In the genomic region with DNA sequence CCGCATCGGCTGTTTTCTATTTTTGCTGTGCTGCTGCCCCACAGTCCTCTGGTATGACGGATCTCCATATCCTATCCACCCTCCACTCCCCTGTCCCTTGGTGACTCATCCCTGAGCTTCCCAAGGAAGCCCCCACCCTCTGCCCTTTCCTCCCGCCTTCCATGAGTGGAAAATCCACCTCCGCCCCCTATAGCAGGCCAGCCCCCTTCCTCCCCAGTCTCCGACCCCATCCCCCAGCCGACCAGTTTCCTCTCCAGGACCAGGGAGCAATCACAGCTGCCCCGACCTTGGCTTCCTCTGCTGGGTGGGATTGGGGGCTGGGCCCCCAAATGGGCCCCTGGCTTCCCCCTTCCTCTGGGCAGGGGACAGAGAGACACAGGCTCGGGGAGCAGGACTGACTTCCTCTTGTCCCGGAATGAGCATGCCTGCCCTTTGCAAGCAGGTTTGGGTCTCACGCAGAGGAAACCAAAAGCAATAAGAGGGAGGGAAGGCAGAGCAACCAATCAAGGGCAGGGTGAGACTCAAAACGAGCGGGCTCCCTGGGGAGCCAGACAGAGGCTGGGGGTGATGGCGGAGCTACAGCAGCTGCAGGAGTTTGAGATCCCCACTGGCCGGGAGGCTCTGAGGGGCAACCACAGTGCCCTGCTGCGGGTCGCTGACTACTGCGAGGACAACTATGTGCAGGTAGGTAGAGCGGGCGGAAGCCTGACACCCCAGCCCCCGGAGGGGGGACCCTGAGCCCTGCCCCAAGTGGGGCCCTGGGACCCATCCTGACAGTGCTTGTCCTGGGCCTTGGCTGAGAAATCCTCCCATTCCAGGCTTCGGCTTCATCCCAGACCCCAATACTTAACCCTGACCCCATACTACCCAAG, we compare ENCODE assay signal across 9 cellular contexts. TPM values are rescaled to one million over a fixed set of nuclear protein-coding genes. Genes with fewer than 3 reads are reported as not detected.
DNase-seq lines count a peak whose midpoint lies in the region; ATAC-seq, FAIRE-seq and TF ChIP-seq lines count a peak whose summit lies in the region.
"Had no signal": no experiment of that assay in that cellular context is flagged by ENCODE, and none has a peak within 500 bp of the region (broad histone marks: within the 10 kb centered on the region; RNA-seq: fewer than 3 reads in every experiment).

A gene with protein sequence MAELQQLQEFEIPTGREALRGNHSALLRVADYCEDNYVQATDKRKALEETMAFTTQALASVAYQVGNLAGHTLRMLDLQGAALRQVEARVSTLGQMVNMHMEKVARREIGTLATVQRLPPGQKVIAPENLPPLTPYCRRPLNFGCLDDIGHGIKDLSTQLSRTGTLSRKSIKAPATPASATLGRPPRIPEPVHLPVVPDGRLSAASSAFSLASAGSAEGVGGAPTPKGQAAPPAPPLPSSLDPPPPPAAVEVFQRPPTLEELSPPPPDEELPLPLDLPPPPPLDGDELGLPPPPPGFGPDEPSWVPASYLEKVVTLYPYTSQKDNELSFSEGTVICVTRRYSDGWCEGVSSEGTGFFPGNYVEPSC (plus strand): TSS at position 550 of the 872 bp plus-strand sequence. CDS start 18 bp downstream, at position 568.
A gene (minus strand): TSS at position 417 of the 872 bp plus-strand sequence. CDS start 3,152 bp downstream, outside the sequence.

- H3K36me3 ChIP-seq in endothelial cell of umbilical vein (ENCODE audit: control insufficient read depth in 2 of 2, extremely low read depth in 1 of 2, insufficient read depth in 2 of 2, low read length in 2 of 2) (no peaks in the 10 kb centered on the region), ovary (no peaks in the 10 kb centered on the region)

- no peaks in the 10 kb centered on the region for H4K20me1 ChIP-seq in endothelial cell of umbilical vein (replicated peaks; ENCODE audit: control insufficient read depth, extremely low read depth, insufficient read depth, low read length)

- POLR2A ChIA-PET in endothelial cell of umbilical vein (lab: Charles Lee), result interaction anchor here (0.6 kb wide), 1 partner anchor 93 kb away, joined by 6 read pairs; no protein-coding TSS in a partner anchor

- H3K27ac ChIP-seq in endothelial cell of umbilical vein (ENCODE audit: insufficient read depth, low read depth, low read length), result peak within 1 kb of the TSS; percentile 73
- peak within 1 kb of the TSS; percentile 19 to 32 for H3K27ac ChIP-seq in ovary

- H3K4me1 ChIP-seq in endothelial cell of umbilical vein (ENCODE audit: control insufficient read depth, extremely low read depth, insufficient read depth, low read length) (peaks cover 62% of the 10 kb centered on the region), ovary (ENCODE audit: insufficient read depth) (peaks cover 5% of the 10 kb centered on the region)

- CTCF ChIA-PET in endothelial cell of umbilical vein (lab: Charles Lee), result interaction anchor here (0.7 to 3.1 kb wide), 9 partner anchors 12 to 20 kb away, joined by 3 to 14 read pairs (median 8); no protein-coding TSS in a partner anchor

- 18 to 24% (median 19%) methylated on average over 22 of the region's 22 CpGs for WGBS in ovary, 3 donors

- DNase-seq in AG08396 (ENCODE audit: low spot score), result peak; percentile 37
- DNase-seq in activated CD4-positive, alpha-beta T cell treated with anti-CD3 and anti-CD28 coated beads for 24 hours (ENCODE audit: low read depth in 2 of 2), result peak; percentile 46 to 57
- DNase-seq in endothelial cell of umbilical vein (ENCODE audit: low read depth, low spot score), result peak; percentile 87
- DNase-seq in ovary, result peak in 4 of 5 donors; percentile 39 to 52 (median 46)
- DNase-seq in D721Med (ENCODE audit: insufficient read length, low spot score), result no peak

- H3K4me2 ChIP-seq in endothelial cell of umbilical vein (ENCODE audit: insufficient read depth, low read length), result peak within 1 kb of the TSS; percentile 88

- no peaks in the 10 kb centered on the region for H3K27me3 ChIP-seq in endothelial cell of umbilical vein (ENCODE audit: control insufficient read depth in 2 of 2, insufficient read depth in 2 of 2, low read length in 2 of 2)
- no peaks in the 10 kb centered on the region for H3K27me3 ChIP-seq in ovary

- H3K9ac ChIP-seq in endothelial cell of umbilical vein (replicated peaks; ENCODE audit: extremely low read depth, insufficient read depth, low read length), result peak within 1 kb of the TSS; percentile 54

- H3K79me2 ChIP-seq in endothelial cell of umbilical vein (ENCODE audit: control insufficient read depth, insufficient read depth, low read length), result peaks cover 44% of the 10 kb centered on the region

- TF ChIP-seq POLR2A in endothelial cell of umbilical vein (IDR thresholded peaks at IDR 0.05; ENCODE audit: low read depth, low read length), result peak; percentile 64
- no peak for TF ChIP-seq POLR2A in ovary (IDR thresholded peaks at IDR 0.05)

- dilution Hi-C loops in endothelial cell of umbilical vein (cut with MboI; ENCODE audit: extremely low pct_ligation_motif_present, low sequenced_read_pairs), result no loop called here

- no peaks in the 10 kb centered on the region for H3K9me1 ChIP-seq in endothelial cell of umbilical vein (replicated peaks; ENCODE audit: control insufficient read depth, extremely low read depth, insufficient read depth, low read length)

- intact Hi-C loops in endothelial cell of umbilical vein (cut with micrococcal nuclease), result loop anchor here (1.0 kb wide), 2 partner anchors 9 to 18 kb away; no protein-coding TSS in a partner anchor
- intact Hi-C loops in ovary (cut with DNase I), result no loop called here

- TSS peak; percentile 43 for BruUV-seq in endothelial cell of umbilical vein (replicated peaks; lab: Mats Ljungman, UMichigan)

- H2AFZ ChIP-seq in endothelial cell of umbilical vein (ENCODE audit: low read depth, low read length), result peak within 1 kb of the TSS; percentile 43

- H3K4me3 ChIP-seq in endothelial cell of umbilical vein (replicated peaks in 1 of 3; ENCODE audit: insufficient read depth in 1 of 3, low read depth in 1 of 3, low read length in 3 of 3), result peak within 1 kb of the TSS; percentile 47 to 74 (median 59)
- H3K4me3 ChIP-seq in ovary, result peak within 1 kb of the TSS; percentile 28

- TF ChIP-seq CTCF in endothelial cell of umbilical vein (IDR thresholded peaks at IDR 0.05; ENCODE audit: extremely low read depth in 1 of 2, insufficient read depth in 1 of 2, low read depth in 1 of 2, low read length in 2 of 2) (no peak), ovary (IDR thresholded peaks at IDR 0.05) (no peak), D721Med (IDR thresholded peaks at IDR 0.05; ENCODE audit: insufficient read depth, missing control alignments) (no peak)

- ATAC-seq in GM19324 (IDR thresholded peaks at IDR 0.05; ENCODE audit: low FRiP score, unreplicated experiment), result peak; percentile 68
- peak; percentile 78 for ATAC-seq in HG03432 (IDR thresholded peaks at IDR 0.05; ENCODE audit: unreplicated experiment)
- ATAC-seq in HG02970 (IDR thresholded peaks at IDR 0.05; ENCODE audit: low FRiP score, unreplicated experiment), result no peak

- no peak for TF ChIP-seq EP300 in ovary (IDR thresholded peaks at IDR 0.05)

- FAIRE-seq in endothelial cell of umbilical vein (lab: Jason Lieb, UNC) (peak; percentile 97), D721Med (lab: Jason Lieb, UNC) (no peak)
- FAIRE-seq: keratinocyte had no signal

- H3K9me3 ChIP-seq in endothelial cell of umbilical vein (replicated peaks; ENCODE audit: control insufficient read depth, insufficient read depth, low read length), result no peaks in the 10 kb centered on the region
- H3K9me3 ChIP-seq in ovary, result no peaks in the 10 kb centered on the region

TF ChIP-seq in endothelial cell of umbilical vein, 7 proteins besides CTCF, POLR2A, EP300 and RAD21:
- TF ChIP-seq, protein P1, sequence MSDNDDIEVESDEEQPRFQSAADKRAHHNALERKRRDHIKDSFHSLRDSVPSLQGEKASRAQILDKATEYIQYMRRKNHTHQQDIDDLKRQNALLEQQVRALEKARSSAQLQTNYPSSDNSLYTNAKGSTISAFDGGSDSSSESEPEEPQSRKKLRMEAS (IDR thresholded peaks at IDR 0.05; ENCODE audit: insufficient read depth, insufficient read length), result no peak
- peak; percentile 81 for TF ChIP-seq JUN (IDR thresholded peaks at IDR 0.05; ENCODE audit: borderline replicate concordance, insufficient read depth, insufficient read length, low read depth)
- no peak for TF ChIP-seq MYC (IDR thresholded peaks at IDR 0.05; ENCODE audit: low read depth, low read length)
- TF ChIP-seq FOS (IDR thresholded peaks at IDR 0.05; ENCODE audit: borderline replicate concordance, insufficient read depth, low read length), result peak; percentile 86
- TF ChIP-seq POLR2AphosphoS5 (IDR thresholded peaks at IDR 0.05; ENCODE audit: insufficient read depth, low read depth, low read length), result no peak
- no peak for TF ChIP-seq EZH2 (IDR thresholded peaks at IDR 0.05; ENCODE audit: borderline replicate concordance, low read depth, low read length, severe bottlenecking)
- TF ChIP-seq GATA2 (IDR thresholded peaks at IDR 0.05; ENCODE audit: insufficient read depth, insufficient read length, low read depth, low read length), result no peak

RNA-seq across cellular contexts. Expression of the first gene that starts in this region (rescaled TPM):
- 35.2 and 35.7 TPM in 2 replicates for total RNA-seq in endothelial cell of umbilical vein
- 35.0 and 35.5 TPM in 2 replicates for polyA plus RNA-seq in endothelial cell of umbilical vein
- polyA plus RNA-seq in endothelial cell of umbilical vein (2011; cell fraction: cytosol; rRNA removed), result 29.6 and 31.8 TPM in 2 replicates
- polyA plus RNA-seq in endothelial cell of umbilical vein (2011; cell fraction: nucleus; rRNA removed), result 19.4 and 20.7 TPM in 2 replicates
- polyA plus RNA-seq in endothelial cell of umbilical vein (2012), result 30.9 and 37.1 TPM in 2 replicates
- 17.2 and 21.9 TPM in 2 replicates for polyA minus RNA-seq in endothelial cell of umbilical vein
- not detected for polyA minus RNA-seq in endothelial cell of umbilical vein (2011; cell fraction: cytosol; rRNA and poly(A)+ RNA removed)
- 14.9 and 22.8 TPM in 2 replicates for polyA minus RNA-seq in endothelial cell of umbilical vein (2011; cell fraction: nucleus; rRNA and poly(A)+ RNA removed)
- 1 to 10 TPM; 2.3 to 6.7 (median 4.4) TPM for total RNA-seq in ovary
- 1 to 10 TPM; 3.5 to 4.6 TPM for polyA plus RNA-seq in ovary
- polyA plus RNA-seq: keratinocyte had no signal

RNA-seq across cellular contexts. Expression of the second gene that starts in this region (rescaled TPM):
- total RNA-seq in endothelial cell of umbilical vein (3.7 and 3.8 TPM in 2 replicates), ovary (1 to 10 TPM in 6 of 7 donors, under 1 TPM in 1; 0.48 to 2.9 (median 1.5) TPM)
- polyA plus RNA-seq in endothelial cell of umbilical vein (2.1 and 2.8 TPM in 2 replicates), ovary (1 to 10 TPM; 2.6 to 4.6 TPM)
- polyA plus RNA-seq in endothelial cell of umbilical vein (2011; cell fraction: cytosol; rRNA removed), result 5.1 and 5.6 TPM in 2 replicates
- 2.5 and 3.4 TPM in 2 replicates for polyA plus RNA-seq in endothelial cell of umbilical vein (2011; cell fraction: nucleus; rRNA removed)
- 5.7 and 9.7 TPM in 2 replicates for polyA plus RNA-seq in endothelial cell of umbilical vein (2012)
- polyA minus RNA-seq in endothelial cell of umbilical vein, result 2.3 and 3.9 TPM in 2 replicates
- polyA minus RNA-seq in endothelial cell of umbilical vein (2011; cell fraction: cytosol; rRNA and poly(A)+ RNA removed), result not detected
- 1.5 TPM in 1 of 2 replicates, not detected in the other for polyA minus RNA-seq in endothelial cell of umbilical vein (2011; cell fraction: nucleus; rRNA and poly(A)+ RNA removed)
- polyA plus RNA-seq: keratinocyte had no signal
